11 cellular contexts compared by ENCODE assay signal in the genomic region with DNA sequence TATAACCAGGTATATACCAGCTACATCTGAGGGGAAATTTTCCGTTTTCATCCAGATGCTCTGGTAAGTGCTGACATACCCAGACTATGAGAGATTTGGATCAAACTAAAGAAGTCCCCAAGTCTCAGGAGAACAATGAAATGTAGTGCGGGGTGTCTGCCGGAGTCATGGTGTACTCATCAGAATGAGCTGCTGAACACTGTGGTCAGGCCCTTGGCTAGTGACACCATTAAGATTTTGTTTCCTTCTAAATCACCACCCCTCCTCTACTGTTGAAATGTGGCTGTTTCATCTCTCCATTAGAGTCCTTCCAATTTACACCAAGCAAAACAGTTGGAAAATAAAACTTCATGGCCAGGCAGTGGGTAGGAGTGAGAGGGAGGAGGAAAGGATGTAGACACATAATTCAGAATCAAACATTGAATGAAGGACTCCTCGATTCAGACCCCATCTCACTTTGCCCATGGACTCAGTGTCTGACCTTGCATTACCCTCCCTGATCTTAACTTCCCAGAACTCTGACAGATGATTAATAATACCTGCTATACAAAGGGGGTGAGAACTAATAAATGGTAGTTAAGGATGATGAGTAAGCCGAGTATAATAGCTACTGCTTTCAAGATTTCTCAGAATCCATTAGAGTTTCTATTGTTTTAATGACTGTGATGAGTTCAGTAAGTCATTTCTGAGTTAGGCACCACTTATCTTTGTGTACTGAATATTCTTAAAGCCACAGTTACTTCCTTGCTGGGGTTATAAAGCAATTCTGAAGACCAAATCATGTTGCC.
A peak's percentile ranks its signal among the peaks of the same experiment; 100 is the strongest.
DNase-seq lines count a peak whose midpoint lies in the region; ATAC-seq, FAIRE-seq and TF ChIP-seq lines count a peak whose summit lies in the region.
"Had no signal": no experiment of that assay in that cellular context is flagged by ENCODE, and none has a peak within 500 bp of the region (broad histone marks: within the 10 kb centered on the region; RNA-seq: fewer than 3 reads in every experiment).

No MANE protein-coding gene starts in this region.

- H3K36me3 ChIP-seq in adrenal gland (replicated peaks in 1 of 2) (no peaks in the 10 kb centered on the region), tibial artery (no peaks in the 10 kb centered on the region)

- no peaks in the 10 kb centered on the region for H3K9me3 ChIP-seq in adrenal gland (replicated peaks in 1 of 3)
- H3K9me3 ChIP-seq in tibial artery, result no peaks in the 10 kb centered on the region

- no peaks in the 10 kb centered on the region for H3K27me3 ChIP-seq in adrenal gland
- no peaks in the 10 kb centered on the region for H3K27me3 ChIP-seq in tibial artery

- H3K4me1 ChIP-seq in adrenal gland (replicated peaks in 1 of 2) (peaks cover 13 to 32% of the 10 kb centered on the region in 2 donors), tibial artery (peaks cover 0 to 36% (median 17%) of the 10 kb centered on the region in 4 donors)

- TF ChIP-seq POLR2A in adrenal gland (IDR thresholded peaks at IDR 0.05), result no peak

- no peak overlapping the region for H3K4me3 ChIP-seq in adrenal gland
- no peak overlapping the region for H3K4me3 ChIP-seq in tibial artery

- no peak overlapping the region for H3K27ac Mint-ChIP-seq in activated naive CD4-positive, alpha-beta T cell treated with anti-CD3 and anti-CD28 coated beads, Interleukin-2, amount 50 U/mL, for 72 hours
- H3K27ac Mint-ChIP-seq: activated CD8-positive, alpha-beta memory T cell treated with anti-CD3 and anti-CD28 coated beads, Interleukin-2, amount 10 ng/mL, durations not matched to agents 7 days and 5 days; B cell had no signal

- TF ChIP-seq CTCF in adrenal gland (IDR thresholded peaks at IDR 0.05), result no peak
- no peak for TF ChIP-seq CTCF in tibial artery (IDR thresholded peaks at IDR 0.05)

- H3K36me3 Mint-ChIP-seq in activated naive CD4-positive, alpha-beta T cell treated with anti-CD3 and anti-CD28 coated beads, Interleukin-2, amount 50 U/mL, for 72 hours, result peaks cover 5 to 22% of the 10 kb centered on the region in 2 donors

- WGBS in adrenal gland, 4 donors, result 68 to 76% (median 70%) methylated on average over 5 of the region's 5 CpGs

- no peak for DNase-seq in activated naive CD4-positive, alpha-beta T cell treated with anti-CD3 and anti-CD28 coated beads, Interleukin-2, amount 50 U/mL, for 72 hours (ENCODE audit: low spot score in 2 of 2)
- no peak for DNase-seq in activated naive CD4-positive, alpha-beta T cell treated with Interleukin-2 at 50 U/mL for 16 hours
- DNase-seq in adrenal gland, result no peak
- no peak for DNase-seq in left colon
- no peak for DNase-seq in tibial artery
- DNase-seq in frontal cortex (ENCODE audit: low spot score in 2 of 2), result no peak
- DNase-seq in GDM1 (lab: John Stamatoyannopoulos, UW), result no peak
- no peak for DNase-seq in NCI-H2107 treated with DMSO at 0.1 percent for 48 hours (lab: John Stamatoyannopoulos, UW; ENCODE audit: unreplicated experiment)
- DNase-seq: activated CD8-positive, alpha-beta memory T cell treated with anti-CD3 and anti-CD28 coated beads, Interleukin-2, amount 10 ng/mL, durations not matched to agents 7 days and 5 days; naive thymus-derived CD4-positive, alpha-beta T cell had no signal

- peaks cover 0 to 11% of the 10 kb centered on the region in 2 donors for H3K9me3 Mint-ChIP-seq in activated naive CD4-positive, alpha-beta T cell treated with anti-CD3 and anti-CD28 coated beads, Interleukin-2, amount 50 U/mL, for 72 hours
- H3K9me3 Mint-ChIP-seq: naive thymus-derived CD4-positive, alpha-beta T cell had no signal

- intact Hi-C loops in adrenal gland (cut with DNase I), result no loop called here
- intact Hi-C loops in left colon (cut with DNase I, micrococcal nuclease), result no loop called here
- intact Hi-C loops in tibial artery (cut with DNase I; ENCODE audit: low total_unique reads), result no loop called here

- H3K27ac ChIP-seq in adrenal gland (peak overlapping the region in 4 of 5 donors; percentile 7 to 78 (median 34)), tibial artery (peak overlapping the region; percentile 59 to 64)

- no peak for FAIRE-seq in frontal cortex (lab: Jason Lieb, UNC)

- ATAC-seq in activated naive CD4-positive, alpha-beta T cell treated with anti-CD3 and anti-CD28 coated beads, Interleukin-2, amount 50 U/mL, for 72 hours, result peak; percentile 26 to 65
- peak; percentile 67 for ATAC-seq in left colon
- ATAC-seq: activated CD8-positive, alpha-beta memory T cell treated with anti-CD3 and anti-CD28 coated beads, Interleukin-2, amount 10 ng/mL, durations not matched to agents 7 days and 5 days; naive thymus-derived CD4-positive, alpha-beta T cell had no signal
